In genomic region chr3:139355502-139355901, GRCh38 we compare ENCODE assay signal across 12 cellular contexts. TPM values are rescaled to one million over a fixed set of nuclear protein-coding genes. Genes with fewer than 3 reads are reported as not detected.
DNase-seq lines count a peak whose midpoint lies in the region; ATAC-seq, FAIRE-seq and TF ChIP-seq lines count a peak whose summit lies in the region.
"Had no signal": no experiment of that assay in that cellular context is flagged by ENCODE, and none has a peak within 500 bp of the region (broad histone marks: within the 10 kb centered on the region; RNA-seq: fewer than 3 reads in every experiment).

No MANE protein-coding gene starts in this region.

- no peak for FAIRE-seq in pancreas (lab: Jason Lieb, UNC)

- peaks cover 68% of the 10 kb centered on the region for H3K36me3 ChIP-seq in CD8-positive, alpha-beta memory T cell (ENCODE audit: insufficient read depth, low read length)
- H3K36me3 ChIP-seq in pancreas, result peaks cover 9 to 75% (median 42%) of the 10 kb centered on the region in 3 donors

- H3K4me3 Mint-ChIP-seq in CD8-positive, alpha-beta memory T cell, result no peak overlapping the region
- H3K4me3 Mint-ChIP-seq in T-helper 17 cell, result no peak overlapping the region
- H3K4me3 Mint-ChIP-seq: activated CD4-positive, alpha-beta T cell treated with anti-CD3 and anti-CD28 coated beads, Interleukin-2, amount 10 ng/mL, durations not matched to agents 24 days and 14 days; CD4-positive, CD25-positive, alpha-beta regulatory T cell had no signal

- no peak overlapping the region for H3K4me3 ChIP-seq in CD8-positive, alpha-beta memory T cell (ENCODE audit: low read length)
- H3K4me3 ChIP-seq in fibroblast of the aortic adventitia (ENCODE audit: low read depth, low read length) (no peak overlapping the region), pancreas (no peak overlapping the region)

- CTCF ChIA-PET in CD8-positive, alpha-beta memory T cell (lab: Charles Lee), result interaction anchor here (1.4 to 2.1 kb wide), 2 partner anchors 8 to 27 kb away, joined by 3 to 7 read pairs; no protein-coding TSS in a partner anchor

- H3K9me3 Mint-ChIP-seq in CD8-positive, alpha-beta memory T cell, result no peaks in the 10 kb centered on the region
- H3K9me3 Mint-ChIP-seq: activated CD4-positive, alpha-beta T cell treated with anti-CD3 and anti-CD28 coated beads, Interleukin-2, amount 10 ng/mL, durations not matched to agents 24 days and 14 days; CD4-positive, CD25-positive, alpha-beta regulatory T cell had no signal

- no peaks in the 10 kb centered on the region for H3K27me3 ChIP-seq in CD8-positive, alpha-beta memory T cell (ENCODE audit: insufficient read depth, low read length, poor library complexity, severe bottlenecking)
- H3K27me3 ChIP-seq in pancreas, result no peaks in the 10 kb centered on the region

- peaks cover 0 to 5% (median 4%) of the 10 kb centered on the region in 3 donors for H3K4me1 Mint-ChIP-seq in CD8-positive, alpha-beta memory T cell
- H3K4me1 Mint-ChIP-seq in T-helper 17 cell, result peaks cover 4% of the 10 kb centered on the region

- no peak for DNase-seq in CD8-positive, alpha-beta memory T cell
- no peak for DNase-seq in T-helper 17 cell
- peak; percentile 57 for DNase-seq in fibroblast of the aortic adventitia (ENCODE audit: low read depth)
- peak in 2 of 6 donors; percentile 13 to 28 for DNase-seq in pancreas
- DNase-seq in stimulated activated CD4-positive, alpha-beta T cell treated with anti-CD3 and anti-CD28 coated beads, Interleukin-4, amount 100 ng/mL, for 4 hours, result no peak
- no peak for DNase-seq in erythroblast (lab: John Stamatoyannopoulos, UW)
- no peak for DNase-seq in NCI-H128 (lab: John Stamatoyannopoulos, UW; ENCODE audit: unreplicated experiment)
- DNase-seq in NCI-H2029 treated with DMSO at 0.1 percent for 48 hours (lab: John Stamatoyannopoulos, UW), result no peak
- DNase-seq: activated CD4-positive, alpha-beta T cell treated with anti-CD3 and anti-CD28 coated beads, Interleukin-2, amount 10 ng/mL, durations not matched to agents 24 days and 14 days; activated gamma-delta T cell; CD4-positive, CD25-positive, alpha-beta regulatory T cell; NCI-H1436 treated with DMSO at 0.1 percent for 48 hours had no signal

- no peaks in the 10 kb centered on the region for H3K9me3 ChIP-seq in CD8-positive, alpha-beta memory T cell (ENCODE audit: low read length)
- no peaks in the 10 kb centered on the region for H3K9me3 ChIP-seq in T-helper 17 cell (ENCODE audit: control insufficient read depth, low read length, poor library complexity, severe bottlenecking)
- no peaks in the 10 kb centered on the region for H3K9me3 ChIP-seq in pancreas

- no peaks in the 10 kb centered on the region for H3K4me1 ChIP-seq in CD8-positive, alpha-beta memory T cell (ENCODE audit: insufficient read depth, low read length)
- H3K4me1 ChIP-seq in pancreas, result peaks cover 0 to 21% (median 19%) of the 10 kb centered on the region in 3 donors

- no peak for TF ChIP-seq CTCF in fibroblast of the aortic adventitia (IDR thresholded peaks at IDR 0.05; ENCODE audit: insufficient read depth, low read length)
- TF ChIP-seq CTCF in pancreas (IDR thresholded peaks at IDR 0.05), result no peak

- no peak for ATAC-seq in T-helper 17 cell
- ATAC-seq in pancreas, result peak; percentile 37 to 52 (median 41)

- no peaks in the 10 kb centered on the region for H3K27me3 Mint-ChIP-seq in CD8-positive, alpha-beta memory T cell
- H3K27me3 Mint-ChIP-seq in T-helper 17 cell, result no peaks in the 10 kb centered on the region
- H3K27me3 Mint-ChIP-seq: activated CD4-positive, alpha-beta T cell treated with anti-CD3 and anti-CD28 coated beads, Interleukin-2, amount 10 ng/mL, durations not matched to agents 24 days and 14 days; CD4-positive, CD25-positive, alpha-beta regulatory T cell had no signal

- 31 to 35% methylated on average over 3 of the region's 3 CpGs for WGBS in pancreas, 2 donors

- intact Hi-C loops in pancreas (cut with DNase I), result no loop called here

- H3K27ac ChIP-seq in CD8-positive, alpha-beta memory T cell (ENCODE audit: low read depth, low read length), result no peak overlapping the region
- peak overlapping the region in 2 of 4 donors; percentile 38 to 53 for H3K27ac ChIP-seq in pancreas

- no peak for TF ChIP-seq POLR2A in erythroblast (IDR thresholded peaks at IDR 0.05; ENCODE audit: low read length)

- H3K36me3 Mint-ChIP-seq in CD8-positive, alpha-beta memory T cell, result peaks cover 0 to 92% (median 29%) of the 10 kb centered on the region in 3 donors
- H3K36me3 Mint-ChIP-seq in T-helper 17 cell (ENCODE audit: low read depth), result peaks cover 12% of the 10 kb centered on the region

- POLR2A ChIA-PET in CD8-positive, alpha-beta memory T cell (lab: Charles Lee), result no interaction called here

- peak overlapping the region in 7 of 8 donors; percentile 3 to 80 (median 24) for H3K27ac Mint-ChIP-seq in CD8-positive, alpha-beta memory T cell
- peak overlapping the region; percentile 72 for H3K27ac Mint-ChIP-seq in T-helper 17 cell
- H3K27ac Mint-ChIP-seq: activated CD4-positive, alpha-beta T cell treated with anti-CD3 and anti-CD28 coated beads, Interleukin-2, amount 10 ng/mL, durations not matched to agents 24 days and 14 days had no signal

RNA-seq across cellular contexts. Expression of gene MRPS22, which starts 11.7 kb away (rescaled TPM):
- total RNA-seq in CD8-positive, alpha-beta memory T cell, result 10 to 100 TPM; 66.9 to 68.6 TPM
- polyA plus RNA-seq in CD8-positive, alpha-beta memory T cell, result 34.7 TPM
- 10 to 100 TPM; 31.8 to 41.6 TPM for total RNA-seq in T-helper 17 cell
- 75.8 and 92.1 TPM in 2 replicates for total RNA-seq in fibroblast of the aortic adventitia (ENCODE audit: low replicate concordance)
- 10 to 100 TPM; 17.3 to 27.2 (median 18.8) TPM for total RNA-seq in pancreas
- 10 to 100 TPM; 14.7 to 29.0 TPM for polyA plus RNA-seq in pancreas

RNA-seq across cellular contexts. Expression of gene COPB2, which starts 33.9 kb away (rescaled TPM):
- total RNA-seq in CD8-positive, alpha-beta memory T cell, result 10 to 100 TPM; 91.8 to 92.9 TPM
- polyA plus RNA-seq in CD8-positive, alpha-beta memory T cell, result 64.0 TPM
- 10 to 100 TPM; 26.3 to 29.7 TPM for total RNA-seq in T-helper 17 cell
- total RNA-seq in fibroblast of the aortic adventitia (ENCODE audit: low replicate concordance), result 112 and 173 TPM in 2 replicates
- total RNA-seq in pancreas, result 100 to 1,000 TPM in 4 of 6 donors, 10 to 100 TPM in 2; 62.7 to 114 (median 102) TPM
- polyA plus RNA-seq in pancreas, result 10 to 100 TPM; 26.9 to 63.3 TPM
